13 cellular contexts compared by ENCODE assay signal in the genomic region with DNA sequence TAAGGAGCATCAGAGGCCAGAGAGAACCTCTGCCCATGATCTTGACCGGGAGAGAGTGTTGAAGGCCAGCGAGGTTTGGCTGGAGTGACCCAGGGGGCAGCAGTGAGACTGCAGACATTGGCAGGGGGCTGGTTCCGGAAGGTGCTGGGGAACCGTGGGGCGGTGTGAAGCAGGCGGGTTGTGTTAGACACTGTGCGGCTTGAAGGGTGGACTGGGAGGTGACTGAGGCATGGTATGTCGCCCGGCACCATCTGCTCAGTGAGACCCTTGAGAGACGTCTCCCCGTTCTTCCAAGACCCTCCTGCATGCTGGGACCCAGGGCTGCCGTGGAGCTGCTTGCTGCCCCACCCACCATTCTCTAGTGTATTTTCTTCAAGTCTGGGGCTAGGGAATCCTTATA. TPM values are rescaled to one million over a fixed set of nuclear protein-coding genes. Genes with fewer than 3 reads are reported as not detected.
DNase-seq lines count a peak whose midpoint lies in the region; ATAC-seq and TF ChIP-seq lines count a peak whose summit lies in the region.
"Had no signal": no experiment of that assay in that cellular context is flagged by ENCODE, and none has a peak within 500 bp of the region (broad histone marks: within the 10 kb centered on the region; RNA-seq: fewer than 3 reads in every experiment).

No MANE protein-coding gene starts in this region.

- H2BK15ac ChIP-seq in mesenchymal stem cell (ENCODE audit: low read depth, poor library complexity, severe bottlenecking), result no peak overlapping the region

- H3K23ac ChIP-seq in mesenchymal stem cell (ENCODE audit: low read length in 2 of 2), result no peak overlapping the region

- H3K4me1 ChIP-seq in mesenchymal stem cell (ENCODE audit: control insufficient read depth, insufficient read depth, low read depth, low read length), result peaks cover 37% of the 10 kb centered on the region

- H3K14ac ChIP-seq in mesenchymal stem cell (ENCODE audit: low read length in 2 of 2), result no peak overlapping the region

- H4K8ac ChIP-seq in mesenchymal stem cell (ENCODE audit: low read length), result peak overlapping the region; percentile 9

- no peak overlapping the region for H2BK120ac ChIP-seq in mesenchymal stem cell (ENCODE audit: low read depth, low read length)

- ATAC-seq in HG03469 (IDR thresholded peaks at IDR 0.05; ENCODE audit: unreplicated experiment), result no peak
- ATAC-seq: gastroesophageal sphincter; right cardiac atrium; stimulated activated naive CD8-positive, alpha-beta T cell treated with anti-CD3 and anti-CD28 coated beads, Interleukin-15, Interleukin-2, amounts not matched to agents 100 U/mL and 50 U/mL, for 24 hours had no signal

- H3K18ac ChIP-seq in mesenchymal stem cell (ENCODE audit: low read depth in 1 of 2, low read length in 2 of 2), result no peak overlapping the region

- DNase-seq in GM06990 (ENCODE audit: extremely low read depth, insufficient read length), result no peak
- DNase-seq in mesenchymal stem cell, result no peak
- DNase-seq in NCI-H1417 (lab: John Stamatoyannopoulos, UW), result no peak
- DNase-seq in NCI-H2196 treated with DMSO at 0.1 percent for 48 hours (lab: John Stamatoyannopoulos, UW; ENCODE audit: unreplicated experiment), result no peak
- DNase-seq: DMS153; kidney; NCI-H1436 treated with DMSO at 0.1 percent for 48 hours; NCI-H526; right cardiac atrium; stimulated activated naive CD8-positive, alpha-beta T cell treated with anti-CD3 and anti-CD28 coated beads, Interleukin-15, Interleukin-2, amounts not matched to agents 100 U/mL and 50 U/mL, for 24 hours had no signal

- H3K36me3 ChIP-seq in GM06990 (ENCODE audit: control insufficient read depth, insufficient read depth, low read length) (peaks cover 3% of the 10 kb centered on the region), mesenchymal stem cell (ENCODE audit: control insufficient read depth in 1 of 2, insufficient read depth in 2 of 2, low read depth in 1 of 2, low read length in 2 of 2) (peaks cover 0 to 9% of the 10 kb centered on the region in 2 experiments)
- H3K36me3 ChIP-seq: gastroesophageal sphincter had no signal

- H3K4ac ChIP-seq in mesenchymal stem cell (ENCODE audit: low read depth in 1 of 2, low read length in 2 of 2), result no peak overlapping the region

- TF ChIP-seq CTCF in GM06990 (IDR thresholded peaks at IDR 0.05; ENCODE audit: insufficient read depth, low read length, poor library complexity, severe bottlenecking) (peak; percentile 15), VCaP (conservative IDR thresholded peaks at IDR 0.05) (0 out of 2 replicates have a peak, but pooled peaks have one; percentile 9)

- no peak overlapping the region for H2BK5ac ChIP-seq in mesenchymal stem cell (ENCODE audit: low read depth, low read length, poor library complexity, severe bottlenecking)

- H3K4me3 ChIP-seq in GM06990 (replicated peaks; ENCODE audit: low read depth, low read length) (no peak overlapping the region), mesenchymal stem cell (ENCODE audit: insufficient read depth in 1 of 2, low read depth in 1 of 2, low read length in 2 of 2) (no peak overlapping the region)
- H3K4me3 ChIP-seq: gastroesophageal sphincter had no signal

- H2AK5ac ChIP-seq in mesenchymal stem cell (ENCODE audit: low read length, severe bottlenecking), result no peak overlapping the region

- 87% methylated on average over 12 of the region's 12 CpGs for WGBS in mesenchymal stem cell

- H3K27ac ChIP-seq in VCaP, result peak overlapping the region; percentile 69
- H3K27ac ChIP-seq in mesenchymal stem cell (ENCODE audit: low read length, poor library complexity, severe bottlenecking), result no peak overlapping the region
- H3K27ac ChIP-seq: gastroesophageal sphincter had no signal

- H3K4me2 ChIP-seq in mesenchymal stem cell (ENCODE audit: low read length, poor library complexity, severe bottlenecking), result no peak overlapping the region

- no peak overlapping the region for H2BK12ac ChIP-seq in mesenchymal stem cell (ENCODE audit: low read length in 2 of 2)

- H4K91ac ChIP-seq in mesenchymal stem cell (ENCODE audit: low read length), result no peak overlapping the region

- H3K79me1 ChIP-seq in mesenchymal stem cell (replicated peaks; ENCODE audit: low read length, poor library complexity, severe bottlenecking), result peaks cover 47% of the 10 kb centered on the region

- no peak overlapping the region for H3K9ac ChIP-seq in mesenchymal stem cell (ENCODE audit: low read length)

- H2AFZ ChIP-seq in mesenchymal stem cell (ENCODE audit: low read depth, low read length), result no peak overlapping the region

- H3K9me3 ChIP-seq in mesenchymal stem cell (ENCODE audit: control insufficient read depth, low read length), result no peaks in the 10 kb centered on the region
- H3K9me3 ChIP-seq: gastroesophageal sphincter had no signal

- no peaks in the 10 kb centered on the region for H3K27me3 ChIP-seq in GM06990 (replicated peaks; ENCODE audit: control insufficient read depth, insufficient read depth, low read length)
- no peaks in the 10 kb centered on the region for H3K27me3 ChIP-seq in mesenchymal stem cell (ENCODE audit: control insufficient read depth in 1 of 2, insufficient read depth in 1 of 2, low read length in 2 of 2)
- H3K27me3 ChIP-seq: gastroesophageal sphincter had no signal

RNA-seq across cellular contexts. Expression of gene CARM1, which starts 24.6 kb away (rescaled TPM):
- 83.5 TPM for polyA plus RNA-seq in mesenchymal stem cell (2013, experiment 1 of 2)
- 82.1 TPM for polyA plus RNA-seq in mesenchymal stem cell (2013, experiment 2 of 2)

RNA-seq across cellular contexts. Expression of gene YIPF2, which starts 32.5 kb away (rescaled TPM):
- polyA plus RNA-seq in mesenchymal stem cell (2013, experiment 1 of 2), result 51.4 TPM
- polyA plus RNA-seq in mesenchymal stem cell (2013, experiment 2 of 2), result 51.4 TPM

RNA-seq across cellular contexts. Expression of gene TIMM29, which starts 32.7 kb away (rescaled TPM):
- polyA plus RNA-seq in mesenchymal stem cell (2013, experiment 1 of 2), result 20.0 TPM
- polyA plus RNA-seq in mesenchymal stem cell (2013, experiment 2 of 2), result 22.7 TPM

RNA-seq across cellular contexts. Expression of gene C19orf38, which starts 47.7 kb away (rescaled TPM):
- not detected for polyA plus RNA-seq in mesenchymal stem cell (2013, experiment 1 of 2)
- not detected for polyA plus RNA-seq in mesenchymal stem cell (2013, experiment 2 of 2)

RNA-seq across cellular contexts. Expression of gene TMED1, which starts 59.9 kb away (rescaled TPM):
- 28.5 TPM for polyA plus RNA-seq in mesenchymal stem cell (2013, experiment 1 of 2)
- polyA plus RNA-seq in mesenchymal stem cell (2013, experiment 2 of 2), result 29.7 TPM
